Comparison of ENCODE assay signal across 11 cellular contexts in the genomic region with DNA sequence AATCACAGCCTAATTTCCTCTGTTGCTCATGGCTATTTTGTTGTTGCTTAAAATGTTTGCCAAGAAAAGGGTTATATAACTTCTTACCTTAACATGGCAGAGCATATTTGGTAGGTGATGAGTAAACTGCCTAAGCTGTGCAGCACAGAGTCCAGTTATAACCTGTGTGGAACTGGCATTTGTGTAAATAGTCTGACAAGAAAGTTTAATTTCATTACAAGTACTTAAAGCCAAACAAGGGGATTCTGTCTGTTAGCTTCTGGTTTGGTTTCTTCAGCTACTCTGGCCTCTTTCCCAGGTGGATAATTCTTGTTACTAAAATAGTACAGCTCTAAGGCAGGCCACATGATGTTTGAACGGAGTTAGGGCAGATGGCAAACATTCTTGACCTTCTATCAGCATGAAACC.
DNase-seq lines count a peak whose midpoint lies in the region; ATAC-seq and TF ChIP-seq lines count a peak whose summit lies in the region.
"Had no signal": no experiment of that assay in that cellular context is flagged by ENCODE, and none has a peak within 500 bp of the region (broad histone marks: within the 10 kb centered on the region; RNA-seq: fewer than 3 reads in every experiment).

No MANE protein-coding gene starts in this region.

- H3K27ac ChIP-seq in AG04450 (ENCODE audit: low read depth, low read length), result peak overlapping the region; percentile 49
- H3K27ac ChIP-seq: testis had no signal

- TF ChIP-seq CTCF in AG04450 (IDR thresholded peaks at IDR 0.05; ENCODE audit: low read depth, low read length) (no peak), omental fat pad (IDR thresholded peaks at IDR 0.05) (no peak)

- CTCF ChIA-PET in AG04450 (lab: Charles Lee), result no interaction called here

- no peaks in the 10 kb centered on the region for H3K27me3 ChIP-seq in AG04450 (ENCODE audit: control insufficient read depth, insufficient read depth, low read length)
- H3K27me3 ChIP-seq: testis had no signal

- no peak overlapping the region for H3K4me3 ChIP-seq in AG04450 (ENCODE audit: low read depth, low read length)
- H3K4me3 ChIP-seq: testis had no signal

- POLR2A ChIA-PET in AG04450 (lab: Yijun Ruan, JAX), result no interaction called here

- ATAC-seq in omental fat pad (ENCODE audit: low FRiP score), result peak; percentile 67
- no peak for ATAC-seq in GM18498 (IDR thresholded peaks at IDR 0.05; ENCODE audit: unreplicated experiment)

- no peaks in the 10 kb centered on the region for H3K9me3 ChIP-seq in AG04450 (ENCODE audit: control insufficient read depth, insufficient read depth, low read length)
- H3K9me3 ChIP-seq: testis had no signal

- DNase-seq in AG04450 (ENCODE audit: low read depth, low spot score) (no peak), NCI-H82 treated with DMSO at 0.1 percent for 48 hours (lab: John Stamatoyannopoulos, UW; ENCODE audit: unreplicated experiment) (peak; percentile 73), fibroblast of peridontal ligament (ENCODE audit: extremely low read depth) (peak; percentile 79), omental fat pad (ENCODE audit: low spot score) (no peak), HuH-7.5 (ENCODE audit: low spot score) (no peak), inferior parietal cortex (ENCODE audit: extremely low spot score) (no peak), RPMI8226 (no peak)
- DNase-seq: activated naive CD4-positive, alpha-beta T cell; NCI-H1417 treated with DMSO at 0.1 percent for 48 hours; testis had no signal

Comparison
In these comparisons a context has a peak if more than half of its experiments do, and no peak if none do; other contexts are left out.
1. DNase-seq: peak in NCI-H82 treated with DMSO at 0.1 percent for 48 hours (single experiment) and fibroblast of peridontal ligament (single experiment); none in AG04450 (single experiment), omental fat pad (single experiment), HuH-7.5 (single experiment), inferior parietal cortex (single experiment) and RPMI8226 (single experiment).